ENCODE assay signal across 18 cellular contexts in genomic region chr17:63420868-63421680, GRCh38.
"Had no signal": no experiment of that assay in that cellular context is flagged by ENCODE, and none has a peak within 500 bp of the region (broad histone marks: within the 10 kb centered on the region; RNA-seq: fewer than 3 reads in every experiment).

No MANE protein-coding gene starts in this region.

- DNase-seq: activated B cell treated with CpG ODN at 0.5 μM for 24 hours; activated CD4-positive, alpha-beta memory T cell treated with anti-CD3 and anti-CD28 coated beads for 36 hours; activated naive CD4-positive, alpha-beta T cell treated with anti-CD3 and anti-CD28 coated beads for 36 hours; aorta; dorsolateral prefrontal cortex; foreskin melanocyte; heart left ventricle; left lung; stimulated activated CD4-positive, alpha-beta T cell treated with anti-CD3 and anti-CD28 coated beads, Interleukin-12 subunit alpha, Interleukin-12 subunit beta, amount 100 ng/mL, for 4 hours; stimulated activated CD4-positive, alpha-beta T cell treated with anti-CD3 and anti-CD28 coated beads, Interleukin-2, amount 100 ng/mL, for 48 hours; stimulated activated naive CD8-positive, alpha-beta T cell treated with anti-CD3 and anti-CD28 coated beads, Interleukin-15, Interleukin-2, amounts not matched to agents 100 U/mL and 50 U/mL, for 24 hours; upper lobe of left lung had no signal

- ATAC-seq: pancreas had no signal

- H3K36me3 Mint-ChIP-seq: activated CD4-positive, alpha-beta memory T cell treated with anti-CD3 and anti-CD28 coated beads for 36 hours; memory B cell had no signal

- H3K9me3 ChIP-seq: heart left ventricle, left lung, pancreas, suprapubic skin, upper lobe of left lung had no signal

- FAIRE-seq: keratinocyte, pancreas had no signal

- H3K9me3 Mint-ChIP-seq: activated B cell treated with CpG ODN at 0.5 μM for 24 hours; activated CD4-positive, alpha-beta memory T cell treated with anti-CD3 and anti-CD28 coated beads for 36 hours; activated naive CD4-positive, alpha-beta T cell treated with anti-CD3 and anti-CD28 coated beads for 36 hours; activated T-helper 1 cell treated with anti-CD3 and anti-CD28 coated beads, Interleukin-12 subunit alpha, Interleukin-12 subunit beta, Interleukin-2, Interleukin-4 antibody, amounts not matched to agents 30 ng/mL and 10 ng/mL and 1 ng/mL, durations not matched to agents 14 hours and 24 hours and 36 hours; memory B cell; nephron had no signal

- H3K4me3 Mint-ChIP-seq: activated B cell treated with CpG ODN at 0.5 μM for 24 hours; activated CD4-positive, alpha-beta memory T cell treated with anti-CD3 and anti-CD28 coated beads for 36 hours; activated naive CD4-positive, alpha-beta T cell treated with anti-CD3 and anti-CD28 coated beads for 36 hours; memory B cell; nephron had no signal

- H3K27me3 Mint-ChIP-seq: activated CD4-positive, alpha-beta memory T cell treated with anti-CD3 and anti-CD28 coated beads for 36 hours had no signal

- H3K27ac Mint-ChIP-seq: activated B cell treated with CpG ODN at 0.5 μM for 24 hours, memory B cell, nephron had no signal
